ENCODE assay signal across 2 cellular contexts in the genomic region with DNA sequence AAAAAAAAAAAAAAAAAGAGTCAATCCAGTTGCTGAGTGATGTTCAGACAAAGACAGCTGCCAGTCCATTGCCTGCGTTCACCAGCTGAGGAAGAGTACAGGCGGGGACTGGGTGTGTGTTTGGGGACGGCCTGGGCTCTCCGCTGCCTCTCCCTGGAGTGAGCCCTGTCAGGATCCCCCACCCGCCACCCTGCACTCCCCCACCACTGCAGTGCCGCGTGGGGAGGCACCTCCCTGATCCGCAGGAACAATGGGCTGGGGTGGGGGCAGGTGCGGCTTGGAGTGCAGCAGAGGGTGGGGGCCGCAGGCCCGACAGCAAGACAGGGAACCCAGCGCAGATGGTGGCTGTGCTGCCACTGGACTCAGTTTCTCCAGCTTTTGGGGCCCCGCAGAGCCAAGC.
TF ChIP-seq lines count a peak whose summit lies in the region.

No MANE protein-coding gene starts in this region.

TF ChIP-seq in SK-N-SH, 30 proteins besides CTCF, POLR2A, EP300 and RAD21 (continued from another document):
- no peak for TF ChIP-seq SIN3A (IDR thresholded peaks at IDR 0.05; ENCODE audit: borderline replicate concordance, low read depth, low read length)
- no peak for TF ChIP-seq JUND (IDR thresholded peaks at IDR 0.05)
- TF ChIP-seq MEF2A (IDR thresholded peaks at IDR 0.05; ENCODE audit: borderline replicate concordance, low read depth): no peak
- no peak for TF ChIP-seq FOXM1 (IDR thresholded peaks at IDR 0.05; ENCODE audit: low read depth)
- no peak for TF ChIP-seq NRF1 (IDR thresholded peaks at IDR 0.05; ENCODE audit: low read depth, low read length)
- TF ChIP-seq FOSL2 (IDR thresholded peaks at IDR 0.05; ENCODE audit: borderline replicate concordance, low read depth): no peak
- no peak for TF ChIP-seq YY1 (IDR thresholded peaks at IDR 0.05; ENCODE audit: low read depth)
- no peak for TF ChIP-seq EZH2phosphoT487 (IDR thresholded peaks at IDR 0.05; ENCODE audit: borderline replicate concordance, low read depth)
- no peak for TF ChIP-seq TAF1 (IDR thresholded peaks at IDR 0.05; ENCODE audit: borderline replicate concordance, low read depth, low read length)
- no peak for TF ChIP-seq NFIC (IDR thresholded peaks at IDR 0.05; ENCODE audit: borderline replicate concordance)
- TF ChIP-seq GABPA (IDR thresholded peaks at IDR 0.05; ENCODE audit: low read depth): no peak
- no peak; the same call in 1 of the 2 replicates for TF ChIP-seq MXI1 (IDR thresholded peaks at IDR 0.05; ENCODE audit: low read depth, low read length)
- TF ChIP-seq TCF12 (IDR thresholded peaks at IDR 0.05): no peak
- TF ChIP-seq RCOR1 (IDR thresholded peaks at IDR 0.05; ENCODE audit: low read length): no peak
- TF ChIP-seq, protein P1, sequence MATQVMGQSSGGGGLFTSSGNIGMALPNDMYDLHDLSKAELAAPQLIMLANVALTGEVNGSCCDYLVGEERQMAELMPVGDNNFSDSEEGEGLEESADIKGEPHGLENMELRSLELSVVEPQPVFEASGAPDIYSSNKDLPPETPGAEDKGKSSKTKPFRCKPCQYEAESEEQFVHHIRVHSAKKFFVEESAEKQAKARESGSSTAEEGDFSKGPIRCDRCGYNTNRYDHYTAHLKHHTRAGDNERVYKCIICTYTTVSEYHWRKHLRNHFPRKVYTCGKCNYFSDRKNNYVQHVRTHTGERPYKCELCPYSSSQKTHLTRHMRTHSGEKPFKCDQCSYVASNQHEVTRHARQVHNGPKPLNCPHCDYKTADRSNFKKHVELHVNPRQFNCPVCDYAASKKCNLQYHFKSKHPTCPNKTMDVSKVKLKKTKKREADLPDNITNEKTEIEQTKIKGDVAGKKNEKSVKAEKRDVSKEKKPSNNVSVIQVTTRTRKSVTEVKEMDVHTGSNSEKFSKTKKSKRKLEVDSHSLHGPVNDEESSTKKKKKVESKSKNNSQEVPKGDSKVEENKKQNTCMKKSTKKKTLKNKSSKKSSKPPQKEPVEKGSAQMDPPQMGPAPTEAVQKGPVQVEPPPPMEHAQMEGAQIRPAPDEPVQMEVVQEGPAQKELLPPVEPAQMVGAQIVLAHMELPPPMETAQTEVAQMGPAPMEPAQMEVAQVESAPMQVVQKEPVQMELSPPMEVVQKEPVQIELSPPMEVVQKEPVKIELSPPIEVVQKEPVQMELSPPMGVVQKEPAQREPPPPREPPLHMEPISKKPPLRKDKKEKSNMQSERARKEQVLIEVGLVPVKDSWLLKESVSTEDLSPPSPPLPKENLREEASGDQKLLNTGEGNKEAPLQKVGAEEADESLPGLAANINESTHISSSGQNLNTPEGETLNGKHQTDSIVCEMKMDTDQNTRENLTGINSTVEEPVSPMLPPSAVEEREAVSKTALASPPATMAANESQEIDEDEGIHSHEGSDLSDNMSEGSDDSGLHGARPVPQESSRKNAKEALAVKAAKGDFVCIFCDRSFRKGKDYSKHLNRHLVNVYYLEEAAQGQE (IDR thresholded peaks at IDR 0.05; ENCODE audit: low read depth, low read length): no peak

TF ChIP-seq in SK-N-SH treated with all-trans-retinoic acid at 6 μM for 48 hours, 23 proteins besides CTCF, POLR2A, EP300 and RAD21 (continued from another document):
- TF ChIP-seq CREB5 (CRISPR knock-in tag; IDR thresholded peaks at IDR 0.05; ENCODE audit: low read depth): no peak
- TF ChIP-seq TOX (CRISPR knock-in tag; IDR thresholded peaks at IDR 0.05; ENCODE audit: borderline replicate concordance): no peak
- no peak for TF ChIP-seq ISL1 (CRISPR knock-in tag; IDR thresholded peaks at IDR 0.05)
- TF ChIP-seq SNAI2 (CRISPR knock-in tag; IDR thresholded peaks at IDR 0.05): no peak
- TF ChIP-seq TSHZ2 (CRISPR knock-in tag; IDR thresholded peaks at IDR 0.05): no peak
